8 cellular contexts compared by ENCODE assay signal in genomic region chr17:42577140-42577531, GRCh38. TPM values are rescaled to one million over a fixed set of nuclear protein-coding genes. Genes with fewer than 3 reads are reported as not detected.
A peak's percentile ranks its signal among the peaks of the same experiment; 100 is the strongest.
DNase-seq lines count a peak whose midpoint lies in the region; ATAC-seq, FAIRE-seq and TF ChIP-seq lines count a peak whose summit lies in the region.

No MANE protein-coding gene starts in this region.

- peak overlapping the region; percentile 62 for H4K91ac ChIP-seq in H1 (replicated peaks; ENCODE audit: insufficient read length, low read length)

- H2BK5ac ChIP-seq in H1 (ENCODE audit: low read depth, low read length) = no peak overlapping the region

- H3K23ac ChIP-seq in H1 (ENCODE audit: insufficient read length) = no peak overlapping the region

- TF ChIP-seq EP300 in H1 (IDR thresholded peaks at IDR 0.05; ENCODE audit: borderline replicate concordance in 1 of 2, low read depth in 2 of 2, low read length in 2 of 2) = no peak

- H3K4me1 ChIP-seq in NT2/D1 (ENCODE audit: insufficient read depth, insufficient read length) (no peaks in the 10 kb centered on the region), H1 (replicated peaks in 1 of 4; ENCODE audit: control insufficient read depth in 3 of 4, insufficient read depth in 4 of 4, low read length in 3 of 4) (no peaks in the 10 kb centered on the region), osteoblast (ENCODE audit: insufficient read depth, low read length) (peaks cover 15% of the 10 kb centered on the region)

- H2BK12ac ChIP-seq in H1 (ENCODE audit: low read depth, low read length) = no peak overlapping the region

- no peak overlapping the region for H2BK15ac ChIP-seq in H1 (ENCODE audit: low read length)

- peak overlapping the region; percentile 96 for H4K8ac ChIP-seq in H1 (ENCODE audit: extremely low read depth, insufficient read depth, low read length)

- H4K5ac ChIP-seq in H1 (ENCODE audit: insufficient read length, low read depth, low read length) = peak overlapping the region; percentile 24

- no peak for TF ChIP-seq CTCF in GM12875 (IDR thresholded peaks at IDR 0.05; ENCODE audit: borderline replicate concordance, insufficient read depth, low read depth, low read length)
- TF ChIP-seq CTCF in H1 (IDR thresholded peaks at IDR 0.05; ENCODE audit: control extremely low read depth in 1 of 3, insufficient read depth in 1 of 3, low read depth in 1 of 3, low read length in 3 of 3) = no peak
- no peak for TF ChIP-seq CTCF in osteoblast (IDR thresholded peaks at IDR 0.05; ENCODE audit: extremely low read depth, low read depth, low read length)

- H3K14ac ChIP-seq in H1 (ENCODE audit: insufficient read length) = no peak overlapping the region

- H3K27me3 ChIP-seq in NT2/D1 (ENCODE audit: insufficient read depth, insufficient read length) = no peaks in the 10 kb centered on the region
- no peaks in the 10 kb centered on the region for H3K27me3 ChIP-seq in H1 (replicated peaks in 1 of 4; ENCODE audit: control insufficient read depth in 3 of 4, extremely low read depth in 1 of 4, insufficient read depth in 3 of 4, low read length in 3 of 4)
- H3K27me3 ChIP-seq in osteoblast (ENCODE audit: insufficient read depth, low read length) = no peaks in the 10 kb centered on the region

- CTCF ChIA-PET in H1 (lab: Charles Lee; ENCODE audit: partially characterized antibody) = interaction anchor here (1.0 to 3.9 kb wide), 13 partner anchors 11 to 200 kb away, joined by 3 to 32 read pairs (median 11); partner anchors contain the start of genes MLX, RETREG3 and TUBG1

- TF ChIP-seq RAD21 in H1 (IDR thresholded peaks at IDR 0.05 in 1 of 2, conservative IDR thresholded peaks at IDR 0.05 in 1 of 2; ENCODE audit: low read depth in 2 of 2, low read length in 2 of 2) = no peak

- no peak overlapping the region for H2BK120ac ChIP-seq in H1 (replicated peaks; ENCODE audit: low read depth, low read length)

- no peak overlapping the region for H3K4ac ChIP-seq in H1 (replicated peaks; ENCODE audit: insufficient read length, low read depth, low read length)

- H3K27ac ChIP-seq in H1 (ENCODE audit: low read depth, low read length) = peak overlapping the region; percentile 79
- H3K27ac ChIP-seq in osteoblast (ENCODE audit: low read depth, low read length) = peak overlapping the region; percentile 65

- no peak for TF ChIP-seq POLR2A in H1 (IDR thresholded peaks at IDR 0.05; ENCODE audit: control extremely low read depth in 1 of 2, low read depth in 2 of 2, low read length in 2 of 2)

- no peaks in the 10 kb centered on the region for H3K79me1 ChIP-seq in H1 (ENCODE audit: low read depth, low read length)

- no peak overlapping the region for H2AK5ac ChIP-seq in H1 (ENCODE audit: low read depth, low read length)

- H3K18ac ChIP-seq in H1 (ENCODE audit: extremely low read depth, low read length) = peak overlapping the region; percentile 2; the same call in 1 of the 2 replicates

- no peak for FAIRE-seq in H1 (lab: Jason Lieb, UNC)

- H3K4me3 ChIP-seq in GM12875 (ENCODE audit: low read depth, low read length) = peak overlapping the region; percentile 79
- peak overlapping the region; percentile 94 for H3K4me3 ChIP-seq in NT2/D1 (ENCODE audit: insufficient read length, low read depth)
- H3K4me3 ChIP-seq in H1 (ENCODE audit: extremely low read depth in 1 of 4, insufficient read depth in 2 of 4, low read depth in 3 of 4, low read length in 4 of 4) = peak overlapping the region; percentile 80 to 99 (median 90)
- peak overlapping the region; percentile 98 for H3K4me3 ChIP-seq in osteoblast (ENCODE audit: insufficient read depth, low read length)

- H3K36me3 ChIP-seq in NT2/D1 (ENCODE audit: insufficient read depth, insufficient read length, low read length) = peaks cover 74% of the 10 kb centered on the region
- peaks cover 25 to 42% (median 32%) of the 10 kb centered on the region in 4 experiments for H3K36me3 ChIP-seq in H1 (ENCODE audit: control insufficient read depth in 2 of 4, insufficient read depth in 4 of 4, low read length in 3 of 4)
- peaks cover 53% of the 10 kb centered on the region for H3K36me3 ChIP-seq in osteoblast (ENCODE audit: insufficient read depth, low read length)

- peaks cover 9% of the 10 kb centered on the region for H3K23me2 ChIP-seq in H1 (ENCODE audit: low read depth, low read length)

- H2AFZ ChIP-seq in H1 (ENCODE audit: low read length) = peak overlapping the region; percentile 37; the same call in 1 of the 2 replicates
- H2AFZ ChIP-seq in osteoblast (ENCODE audit: low read length) = no peak overlapping the region

- H4K20me1 ChIP-seq in H1 (replicated peaks in 1 of 2; ENCODE audit: control insufficient read depth in 1 of 2, insufficient read depth in 2 of 2, low read length in 2 of 2) (peaks cover 0 to 1% of the 10 kb centered on the region in 2 experiments), osteoblast (ENCODE audit: insufficient read depth, low read length) (peaks cover 5% of the 10 kb centered on the region)

- H3K9ac ChIP-seq in NT2/D1 (ENCODE audit: insufficient read length, low read depth) = peak overlapping the region; percentile 97
- H3K9ac ChIP-seq in H1 (replicated peaks in 1 of 4; ENCODE audit: extremely low read depth in 1 of 4, low read depth in 3 of 4, low read length in 3 of 4) = peak overlapping the region; percentile 78 to 94 (median 88)

- no peak for DNase-seq in NT2/D1 (ENCODE audit: low read depth, low spot score)
- DNase-seq in H1 (ENCODE audit: low read depth in 1 of 2, low spot score in 2 of 2) = no peak
- DNase-seq in osteoblast (ENCODE audit: insufficient read length, low spot score, missing footprints) = peak; percentile 86
- no peak for DNase-seq in DMS114 treated with DMSO at 0.1 percent for 48 hours (lab: John Stamatoyannopoulos, UW; ENCODE audit: unreplicated experiment)
- DNase-seq in HuH-7.5 (ENCODE audit: low spot score) = no peak
- no peak for DNase-seq in activated gamma-delta T cell treated with Interleukin-2 at 50 U/mL for 16 hours

- H3K79me2 ChIP-seq in H1 (ENCODE audit: control insufficient read depth in 1 of 2, insufficient read depth in 2 of 2, low read length in 2 of 2) = peaks cover 0 to 19% of the 10 kb centered on the region in 2 experiments; a peak in 2 of 4 replicates
- peaks cover 41% of the 10 kb centered on the region for H3K79me2 ChIP-seq in osteoblast (ENCODE audit: insufficient read depth, low read length)

- no peak overlapping the region for H2BK20ac ChIP-seq in H1 (ENCODE audit: low read length)

- H3K4me2 ChIP-seq in H1 (ENCODE audit: insufficient read depth in 1 of 2, low read depth in 2 of 2, low read length in 2 of 2) (peak overlapping the region; percentile 77 to 87), osteoblast (ENCODE audit: insufficient read depth, low read length) (peak overlapping the region; percentile 99)

- no peak for ATAC-seq in HG03045 (IDR thresholded peaks at IDR 0.05; ENCODE audit: unreplicated experiment)

- WGBS in H1 (ENCODE audit: extremely low coverage in 1 of 2, insufficient coverage in 1 of 2, insufficient read length in 1 of 2, insufficient replicate concordance in 2 of 2, low coverage in 1 of 2, low lambda C conversion rate in 2 of 2, missing lambda C conversion rate in 1 of 2), 2 experiments = 12% methylated on average over 18 of the region's 18 CpGs; no CpG with 5 or more reads in 1 of the 2 experiments

- no peaks in the 10 kb centered on the region for H3K9me3 ChIP-seq in NT2/D1 (ENCODE audit: insufficient read depth, low read length)
- H3K9me3 ChIP-seq in H1 (ENCODE audit: insufficient read depth in 2 of 2, low read depth in 1 of 2, low read length in 1 of 2) = no peaks in the 10 kb centered on the region
- no peaks in the 10 kb centered on the region for H3K9me3 ChIP-seq in osteoblast (ENCODE audit: low read depth, low read length)

- H3K56ac ChIP-seq in H1 (replicated peaks; ENCODE audit: insufficient read length, low read depth, low read length) = no peak overlapping the region

- POLR2A ChIA-PET in H1 (lab: Charles Lee; ENCODE audit: partially characterized antibody) = interaction anchor here (1.0 to 7.0 kb wide), 15 partner anchors 11 to 221 kb away, joined by 3 to 74 read pairs (median 6); partner anchors contain the start of genes CNTD1, COA3, COASY and MLX

RNA-seq across cellular contexts. Expression of gene PSMC3IP, which starts 0.4 kb away (rescaled TPM):
- 21.9 and 22.7 TPM in 2 replicates for total RNA-seq in H1 (2021; fragmentation: NEBNext Ultra II Directional; extraction: Animal tissue kit (Norgen Biotek cat#: 25700))
- 9.5 and 11.5 TPM in 2 replicates for polyA plus RNA-seq in H1 (2011; rRNA removed)
- 18.9 TPM for polyA plus RNA-seq in H1 (2011; cell fraction: cytosol; rRNA removed)
- polyA plus RNA-seq in H1 (2011; cell fraction: nucleus; rRNA removed) = 16.3 TPM
- polyA plus RNA-seq in H1 (2012, experiment 1 of 2) = 26.9 to 30.2 TPM (median 28.3 TPM) in 4 replicates
- polyA plus RNA-seq in H1 (2012, experiment 2 of 2) = 7.3 TPM
- polyA plus RNA-seq in H1 (2013, experiment 1 of 2) = 24.6 TPM
- 22.9 TPM for polyA plus RNA-seq in H1 (2013, experiment 2 of 2)
- polyA minus RNA-seq in H1 (2011; rRNA and poly(A)+ RNA removed) = 7.3 and 10.0 TPM in 2 replicates
- 7.6 TPM for polyA minus RNA-seq in H1 (2011; cell fraction: cytosol; rRNA and poly(A)+ RNA removed)
- polyA minus RNA-seq in H1 (2011; cell fraction: nucleus; rRNA and poly(A)+ RNA removed) = 17.1 TPM
- total RNA-seq in osteoblast = 1.8 TPM in 2 replicates

RNA-seq across cellular contexts. Expression of gene MLX, which starts 10.2 kb away (rescaled TPM):
- total RNA-seq in H1 (2021; fragmentation: NEBNext Ultra II Directional; extraction: Animal tissue kit (Norgen Biotek cat#: 25700)) = 27.5 and 34.2 TPM in 2 replicates
- polyA plus RNA-seq in H1 (2011; rRNA removed) = 25.4 and 27.0 TPM in 2 replicates
- polyA plus RNA-seq in H1 (2011; cell fraction: cytosol; rRNA removed) = 30.8 TPM
- polyA plus RNA-seq in H1 (2011; cell fraction: nucleus; rRNA removed) = 56.8 TPM
- polyA plus RNA-seq in H1 (2012, experiment 1 of 2) = 28.6 to 35.7 TPM (median 31.2 TPM) in 4 replicates
- 36.6 TPM for polyA plus RNA-seq in H1 (2012, experiment 2 of 2)
- 34.8 TPM for polyA plus RNA-seq in H1 (2013, experiment 1 of 2)
- 33.0 TPM for polyA plus RNA-seq in H1 (2013, experiment 2 of 2)
- polyA minus RNA-seq in H1 (2011; rRNA and poly(A)+ RNA removed) = 44.0 and 45.4 TPM in 2 replicates
- polyA minus RNA-seq in H1 (2011; cell fraction: cytosol; rRNA and poly(A)+ RNA removed) = 17.0 TPM
- 35.2 TPM for polyA minus RNA-seq in H1 (2011; cell fraction: nucleus; rRNA and poly(A)+ RNA removed)
- 43.4 and 44.8 TPM in 2 replicates for total RNA-seq in osteoblast

RNA-seq across cellular contexts. Expression of gene COASY, which starts 15.2 kb away (rescaled TPM):
- total RNA-seq in H1 (2021; fragmentation: NEBNext Ultra II Directional; extraction: Animal tissue kit (Norgen Biotek cat#: 25700)) = 100 and 109 TPM in 2 replicates
- 64.5 and 110 TPM in 2 replicates for polyA plus RNA-seq in H1 (2011; rRNA removed)
- polyA plus RNA-seq in H1 (2011; cell fraction: cytosol; rRNA removed) = 53.4 TPM
- polyA plus RNA-seq in H1 (2011; cell fraction: nucleus; rRNA removed) = 187 TPM
- 103 to 110 TPM (median 106 TPM) in 4 replicates for polyA plus RNA-seq in H1 (2012, experiment 1 of 2)
- 95.9 TPM for polyA plus RNA-seq in H1 (2012, experiment 2 of 2)
- polyA plus RNA-seq in H1 (2013, experiment 1 of 2) = 125 TPM
- 124 TPM for polyA plus RNA-seq in H1 (2013, experiment 2 of 2)
- 41.2 and 50.8 TPM in 2 replicates for polyA minus RNA-seq in H1 (2011; rRNA and poly(A)+ RNA removed)
- polyA minus RNA-seq in H1 (2011; cell fraction: cytosol; rRNA and poly(A)+ RNA removed) = 35.5 TPM
- polyA minus RNA-seq in H1 (2011; cell fraction: nucleus; rRNA and poly(A)+ RNA removed) = 34.3 TPM
- 13.0 and 13.4 TPM in 2 replicates for total RNA-seq in osteoblast

RNA-seq across cellular contexts. Expression of gene HSD17B1, which starts 24.4 kb away (rescaled TPM):
- total RNA-seq in H1 (2021; fragmentation: NEBNext Ultra II Directional; extraction: Animal tissue kit (Norgen Biotek cat#: 25700)) = 0.88 and 1.1 TPM in 2 replicates
- polyA plus RNA-seq in H1 (2011; rRNA removed) = 1.0 and 1.8 TPM in 2 replicates
- polyA plus RNA-seq in H1 (2011; cell fraction: cytosol; rRNA removed) = 1.1 TPM
- 3.2 TPM for polyA plus RNA-seq in H1 (2011; cell fraction: nucleus; rRNA removed)
- polyA plus RNA-seq in H1 (2012, experiment 1 of 2) = 0.76 to 1.6 TPM (median 1.5 TPM) in 4 replicates
- polyA plus RNA-seq in H1 (2012, experiment 2 of 2) = 0.97 TPM
- 0.83 TPM for polyA plus RNA-seq in H1 (2013, experiment 1 of 2)
- 0.75 TPM for polyA plus RNA-seq in H1 (2013, experiment 2 of 2)
- 0.41 and 0.54 TPM in 2 replicates for polyA minus RNA-seq in H1 (2011; rRNA and poly(A)+ RNA removed)
- polyA minus RNA-seq in H1 (2011; cell fraction: cytosol; rRNA and poly(A)+ RNA removed) = not detected
- polyA minus RNA-seq in H1 (2011; cell fraction: nucleus; rRNA and poly(A)+ RNA removed) = 1.6 TPM
- total RNA-seq in osteoblast = 1.1 and 1.5 TPM in 2 replicates

RNA-seq across cellular contexts. Expression of gene RETREG3, which starts 32.0 kb away (rescaled TPM):
- 39.6 and 42.6 TPM in 2 replicates for total RNA-seq in H1 (2021; fragmentation: NEBNext Ultra II Directional; extraction: Animal tissue kit (Norgen Biotek cat#: 25700))
- polyA plus RNA-seq in H1 (2011; rRNA removed) = 23.7 and 27.0 TPM in 2 replicates
- polyA plus RNA-seq in H1 (2011; cell fraction: cytosol; rRNA removed) = 23.9 TPM
- polyA plus RNA-seq in H1 (2011; cell fraction: nucleus; rRNA removed) = 26.4 TPM
- 17.8 to 21.7 TPM (median 21.0 TPM) in 4 replicates for polyA plus RNA-seq in H1 (2012, experiment 1 of 2)
- polyA plus RNA-seq in H1 (2012, experiment 2 of 2) = 16.0 TPM
- 29.8 TPM for polyA plus RNA-seq in H1 (2013, experiment 1 of 2)
- polyA plus RNA-seq in H1 (2013, experiment 2 of 2) = 39.7 TPM
- 119 and 127 TPM in 2 replicates for polyA minus RNA-seq in H1 (2011; rRNA and poly(A)+ RNA removed)
- polyA minus RNA-seq in H1 (2011; cell fraction: cytosol; rRNA and poly(A)+ RNA removed) = 30.1 TPM
- polyA minus RNA-seq in H1 (2011; cell fraction: nucleus; rRNA and poly(A)+ RNA removed) = 19.8 TPM
- total RNA-seq in osteoblast = 81.0 and 90.1 TPM in 2 replicates
